15 cellular contexts compared by ENCODE assay signal in the genomic region with DNA sequence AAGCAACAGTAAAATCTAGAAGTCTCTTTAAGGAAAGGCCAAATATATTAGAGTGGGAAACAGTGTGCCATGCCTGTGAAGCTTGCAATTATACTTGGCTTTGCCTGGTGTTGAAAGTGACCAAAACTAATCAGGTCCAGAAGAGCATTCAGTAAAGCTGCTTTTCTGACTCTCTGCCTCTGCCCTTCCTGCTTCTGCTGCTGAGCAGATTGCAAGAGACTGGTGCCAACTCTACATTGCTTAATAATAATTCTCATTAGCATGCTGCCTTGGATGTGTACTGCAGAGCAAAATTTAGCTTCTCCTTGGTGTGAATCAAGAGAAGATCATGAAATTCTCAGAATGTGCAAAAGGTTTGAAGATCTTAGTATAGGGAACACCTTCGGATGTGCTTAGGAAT.
DNase-seq lines count a peak whose midpoint lies in the region; ATAC-seq and TF ChIP-seq lines count a peak whose summit lies in the region.
"Had no signal": no experiment of that assay in that cellular context is flagged by ENCODE, and none has a peak within 500 bp of the region (broad histone marks: within the 10 kb centered on the region; RNA-seq: fewer than 3 reads in every experiment).

No MANE protein-coding gene starts in this region.

- intact Hi-C loops in colonic mucosa (cut with DNase I) = loop anchor here (10.0 kb wide), 1 partner anchor 181 kb away; no protein-coding TSS in a partner anchor

- H3K9ac ChIP-seq in Loucy (ENCODE audit: low read depth, low read length, poor library complexity, severe bottlenecking) (no peak overlapping the region), colonic mucosa (ENCODE audit: low read depth in 2 of 2, low read length in 2 of 2) (no peak overlapping the region)
- H3K9ac ChIP-seq: KMS-11 had no signal

- H3K9me3 ChIP-seq in Loucy (ENCODE audit: insufficient read depth, low read depth, low read length) (no peaks in the 10 kb centered on the region), colonic mucosa (no peaks in the 10 kb centered on the region)

- no peak overlapping the region for H3K4me2 ChIP-seq in Loucy (ENCODE audit: low read depth, low read length, poor library complexity, severe bottlenecking)
- H3K4me2 ChIP-seq: KMS-11 had no signal

- H3K36me3 Mint-ChIP-seq in activated naive CD8-positive, alpha-beta T cell treated with anti-CD3 and anti-CD28 coated beads, Interleukin-2, amount 50 U/mL, for 24 hours (ENCODE audit: low read depth) = no peaks in the 10 kb centered on the region
- H3K36me3 Mint-ChIP-seq: CD4-positive, alpha-beta memory T cell had no signal

- no peaks in the 10 kb centered on the region for H3K79me2 ChIP-seq in Loucy (ENCODE audit: insufficient read depth, low read length)

- no peaks in the 10 kb centered on the region for H3K27me3 Mint-ChIP-seq in activated naive CD8-positive, alpha-beta T cell treated with anti-CD3 and anti-CD28 coated beads, Interleukin-2, amount 50 U/mL, for 24 hours
- H3K27me3 Mint-ChIP-seq: CD4-positive, alpha-beta memory T cell had no signal

- no peak overlapping the region for H3K27ac Mint-ChIP-seq in activated naive CD8-positive, alpha-beta T cell treated with anti-CD3 and anti-CD28 coated beads, Interleukin-2, amount 50 U/mL, for 24 hours

- 0 out of 2 replicates have a peak overlapping the region, but pooled peaks have one; percentile 2 for H2AFZ ChIP-seq in Loucy (ENCODE audit: low read length)

- H3F3A ChIP-seq in Loucy (ENCODE audit: low read depth) = peaks cover 6% of the 10 kb centered on the region; the same call in 1 of the 2 replicates

- peak; percentile 23 for DNase-seq in AG10803 (ENCODE audit: low read depth)
- DNase-seq in cerebellar cortex (ENCODE audit: low spot score) = peak; percentile 86
- peak; percentile 33 for DNase-seq in medulla oblongata (ENCODE audit: extremely low spot score)
- DNase-seq in colonic mucosa = no peak
- DNase-seq in activated naive CD8-positive, alpha-beta T cell treated with anti-CD3 and anti-CD28 coated beads, Interleukin-2, amount 50 U/mL, for 24 hours = no peak
- DNase-seq: Calu3; CD4-positive, alpha-beta memory T cell; NCI-H1417 treated with DMSO at 0.1 percent for 48 hours; NCI-H2081 treated with DMSO at 0.1 percent for 48 hours; NCI-H510A; NCI-H774; SIG-M5 had no signal

- no peak overlapping the region for H3K4me3 Mint-ChIP-seq in activated naive CD8-positive, alpha-beta T cell treated with anti-CD3 and anti-CD28 coated beads, Interleukin-2, amount 50 U/mL, for 24 hours
- H3K4me3 Mint-ChIP-seq: CD4-positive, alpha-beta memory T cell had no signal

- H3K27ac ChIP-seq in colonic mucosa = no peak overlapping the region
- H3K27ac ChIP-seq: KMS-11 had no signal

- no peaks in the 10 kb centered on the region for H3K9me3 Mint-ChIP-seq in activated naive CD8-positive, alpha-beta T cell treated with anti-CD3 and anti-CD28 coated beads, Interleukin-2, amount 50 U/mL, for 24 hours
- H3K9me3 Mint-ChIP-seq: CD4-positive, alpha-beta memory T cell had no signal

- TF ChIP-seq CTCF in AG10803 (conservative IDR thresholded peaks at IDR 0.05; ENCODE audit: low read length) (no peak), Loucy (conservative IDR thresholded peaks at IDR 0.05; ENCODE audit: low read length) (no peak), colonic mucosa (IDR thresholded peaks at IDR 0.05) (no peak)

- no peaks in the 10 kb centered on the region for H3K9me2 ChIP-seq in Loucy (replicated peaks; ENCODE audit: low read depth, low read length)

- H3K36me3 ChIP-seq in Loucy (ENCODE audit: insufficient read depth, low read length) (no peaks in the 10 kb centered on the region), colonic mucosa (no peaks in the 10 kb centered on the region)

- no peaks in the 10 kb centered on the region for H3K27me3 ChIP-seq in Loucy (ENCODE audit: insufficient read depth, low read length, poor library complexity, severe bottlenecking)
- no peaks in the 10 kb centered on the region for H3K27me3 ChIP-seq in colonic mucosa

- ATAC-seq in activated naive CD8-positive, alpha-beta T cell treated with anti-CD3 and anti-CD28 coated beads, Interleukin-2, amount 50 U/mL, for 24 hours = no peak
- ATAC-seq in GM18520 (IDR thresholded peaks at IDR 0.05; ENCODE audit: unreplicated experiment) = no peak

- no peak overlapping the region for H3K4me3 ChIP-seq in AG10803 (ENCODE audit: low read length)
- no peak overlapping the region for H3K4me3 ChIP-seq in Loucy (ENCODE audit: low read length, poor library complexity, severe bottlenecking)
- no peak overlapping the region for H3K4me3 ChIP-seq in colonic mucosa

- peaks cover 3% of the 10 kb centered on the region for H3K4me1 Mint-ChIP-seq in activated naive CD8-positive, alpha-beta T cell treated with anti-CD3 and anti-CD28 coated beads, Interleukin-2, amount 50 U/mL, for 24 hours

- H4K20me1 ChIP-seq in Loucy (ENCODE audit: insufficient read depth, low read length, poor library complexity, severe bottlenecking) = no peaks in the 10 kb centered on the region

- peaks cover 30% of the 10 kb centered on the region for H3K4me1 ChIP-seq in Loucy (ENCODE audit: insufficient read depth, low read length, poor library complexity, severe bottlenecking)
- H3K4me1 ChIP-seq in colonic mucosa = no peaks in the 10 kb centered on the region

Comparison
In these comparisons a context has a peak if more than half of its experiments do, and no peak if none do; other contexts are left out.
1. DNase-seq: peak in AG10803 (single experiment), cerebellar cortex (single experiment) and medulla oblongata (single experiment); none in colonic mucosa (single experiment) and activated naive CD8-positive, alpha-beta T cell treated with anti-CD3 and anti-CD28 coated beads, Interleukin-2, amount 50 U/mL, for 24 hours (single experiment).